In genomic region chr3:134807189-134807588, GRCh38 we compare ENCODE assay signal across 25 cellular contexts. TPM values are rescaled to one million over a fixed set of nuclear protein-coding genes. Genes with fewer than 3 reads are reported as not detected.
DNase-seq lines count a peak whose midpoint lies in the region; ATAC-seq and TF ChIP-seq lines count a peak whose summit lies in the region.
"Had no signal": no experiment of that assay in that cellular context is flagged by ENCODE, and none has a peak within 500 bp of the region (broad histone marks: within the 10 kb centered on the region; RNA-seq: fewer than 3 reads in every experiment).

No MANE protein-coding gene starts in this region.

- ATAC-seq in stimulated activated memory B cell treated with anti-CD40 and anti-IgM and Interleukin-4, amounts not matched to agents 10 μg/mL and 1 μg/mL and 100 μg/mL, for 72 hours, result no peak
- ATAC-seq: HepG2 had no signal

- H3K9me3 ChIP-seq in Karpas-422 (ENCODE audit: low read length), result no peaks in the 10 kb centered on the region
- H3K9me3 ChIP-seq: SK-N-SH had no signal

- H3K4me1 ChIP-seq in Karpas-422 (ENCODE audit: low read length), result peaks cover 40% of the 10 kb centered on the region

- H3K4me2 ChIP-seq in Karpas-422 (ENCODE audit: low read depth, low read length, poor library complexity, severe bottlenecking), result no peak overlapping the region
- H3K4me2 ChIP-seq: SK-N-SH had no signal

- peaks cover 47% of the 10 kb centered on the region for H3K4me1 Mint-ChIP-seq in stimulated activated memory B cell treated with anti-CD40 and anti-IgM and Interleukin-4, amounts not matched to agents 10 μg/mL and 1 μg/mL and 100 μg/mL, for 72 hours

- DNase-seq in AG10803 (ENCODE audit: low read depth) (peak; percentile 13), Karpas-422 (peak; percentile 51), coronary artery (ENCODE audit: low spot score) (peak; percentile 9), NCI-H1048 (lab: John Stamatoyannopoulos, UW) (no peak), posterior vena cava (ENCODE audit: low spot score) (no peak)
- DNase-seq in effector CD4-positive, alpha-beta T cell, result no peak
- DNase-seq: C1 segment of cervical spinal cord; CD4-positive, alpha-beta memory T cell; COR-L47; GDM1; H7; Kasumi-1; MV-4-11; NCI-H1417; NCI-H1694; NCI-H2029 treated with DMSO at 0.1 percent for 48 hours; NCI-H2171; NCI-H226; NCI-H510A; NCI-H69; SK-N-SH; SW 1271 had no signal

- H3K9me2 ChIP-seq in Karpas-422 (replicated peaks; ENCODE audit: insufficient read depth, low read length), result no peaks in the 10 kb centered on the region
- H3K9me2 ChIP-seq: SK-N-SH had no signal

- H3K4me3 Mint-ChIP-seq in stimulated activated memory B cell treated with anti-CD40 and anti-IgM and Interleukin-4, amounts not matched to agents 10 μg/mL and 1 μg/mL and 100 μg/mL, for 72 hours, result no peak overlapping the region
- H3K4me3 Mint-ChIP-seq: CD4-positive, alpha-beta memory T cell had no signal

- peak overlapping the region; percentile 1 for H3K27ac Mint-ChIP-seq in stimulated activated memory B cell treated with anti-CD40 and anti-IgM and Interleukin-4, amounts not matched to agents 10 μg/mL and 1 μg/mL and 100 μg/mL, for 72 hours

- H3K27me3 Mint-ChIP-seq in stimulated activated memory B cell treated with anti-CD40 and anti-IgM and Interleukin-4, amounts not matched to agents 10 μg/mL and 1 μg/mL and 100 μg/mL, for 72 hours, result no peaks in the 10 kb centered on the region

- no peaks in the 10 kb centered on the region for H3K27me3 ChIP-seq in Karpas-422 (ENCODE audit: low read length)

- H3K9me3 Mint-ChIP-seq in stimulated activated memory B cell treated with anti-CD40 and anti-IgM and Interleukin-4, amounts not matched to agents 10 μg/mL and 1 μg/mL and 100 μg/mL, for 72 hours, result no peaks in the 10 kb centered on the region

- no peak overlapping the region; the same call in 1 of the 2 replicates for H2AFZ ChIP-seq in Karpas-422 (ENCODE audit: low read length)

- no peak for TF ChIP-seq CTCF in AG10803 (conservative IDR thresholded peaks at IDR 0.05; ENCODE audit: low read length)
- TF ChIP-seq CTCF in coronary artery (IDR thresholded peaks at IDR 0.05), result no peak

- no peak overlapping the region for H3K9ac ChIP-seq in Karpas-422 (ENCODE audit: low read length)
- H3K9ac ChIP-seq: SK-N-SH had no signal

- no peaks in the 10 kb centered on the region for H3K36me3 Mint-ChIP-seq in stimulated activated memory B cell treated with anti-CD40 and anti-IgM and Interleukin-4, amounts not matched to agents 10 μg/mL and 1 μg/mL and 100 μg/mL, for 72 hours
- H3K36me3 Mint-ChIP-seq: CD4-positive, alpha-beta memory T cell had no signal

- no peaks in the 10 kb centered on the region for H4K20me1 ChIP-seq in Karpas-422 (ENCODE audit: insufficient read depth, low read depth, low read length)

- intact Hi-C loops in posterior vena cava (cut with DNase I), result no loop called here

- H3K79me2 ChIP-seq in Karpas-422 (ENCODE audit: low read length), result no peaks in the 10 kb centered on the region

- no peaks in the 10 kb centered on the region for H3K36me3 ChIP-seq in Karpas-422 (ENCODE audit: insufficient read depth, low read length)

- no peak overlapping the region for H3K4me3 ChIP-seq in AG10803 (ENCODE audit: low read length)
- no peak overlapping the region for H3K4me3 ChIP-seq in Karpas-422 (ENCODE audit: low read length)
- no peak overlapping the region for H3K4me3 ChIP-seq in coronary artery

- H3K27ac ChIP-seq in Karpas-422 (ENCODE audit: low read length) (no peak overlapping the region), coronary artery (no peak overlapping the region)

RNA-seq across cellular contexts. Expression of gene EPHB1, which starts 12.1 kb away (rescaled TPM):
- total RNA-seq in Karpas-422 (2014; rRNA removed; shearing (Covaris generic); ENCODE audit: low replicate concordance), result 24.1 and 24.3 TPM in 2 replicates
- total RNA-seq in posterior vena cava, result 1 to 10 TPM; 3.7 TPM
- total RNA-seq: MCF 10A had no signal

Comparison
In these comparisons a context has a peak if more than half of its experiments do, and no peak if none do; other contexts are left out.
1. DNase-seq: peak in AG10803 (single experiment), Karpas-422 (single experiment) and coronary artery (single experiment); none in effector CD4-positive, alpha-beta T cell (single experiment), NCI-H1048 (single experiment) and posterior vena cava (single experiment).